In the genomic region with DNA sequence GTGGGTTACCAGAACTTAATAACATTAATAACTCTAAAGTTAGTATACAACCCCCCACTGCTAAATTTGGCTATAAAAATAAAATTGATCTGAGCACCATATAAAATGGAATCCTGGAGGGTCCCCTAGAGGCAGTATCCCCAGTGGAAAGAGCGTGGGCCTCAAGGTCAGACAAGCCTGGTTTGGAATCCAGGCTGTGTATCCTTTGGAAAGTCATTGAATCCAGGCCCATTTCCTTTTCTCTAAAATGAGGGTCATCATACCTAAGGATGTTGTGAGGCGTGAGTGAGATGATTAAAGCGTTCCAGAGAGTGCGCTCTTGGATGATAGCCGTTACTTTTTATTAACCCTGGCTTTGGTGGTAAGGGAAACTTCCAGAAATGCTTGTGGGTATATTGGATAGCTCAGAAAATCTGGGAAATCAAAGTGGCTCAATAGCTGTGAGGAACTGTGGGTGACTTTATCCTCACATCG, we compare ENCODE assay signal across 9 cellular contexts. TPM values are rescaled to one million over a fixed set of nuclear protein-coding genes. Genes with fewer than 3 reads are reported as not detected.
DNase-seq lines count a peak whose midpoint lies in the region; ATAC-seq and TF ChIP-seq lines count a peak whose summit lies in the region.
"Had no signal": no experiment of that assay in that cellular context is flagged by ENCODE, and none has a peak within 500 bp of the region (broad histone marks: within the 10 kb centered on the region; RNA-seq: fewer than 3 reads in every experiment).

No MANE protein-coding gene starts in this region.

- no peak for TF ChIP-seq CTCF in ascending aorta (IDR thresholded peaks at IDR 0.05)
- no peak for TF ChIP-seq CTCF in right lobe of liver (IDR thresholded peaks at IDR 0.05)
- no peak for TF ChIP-seq CTCF in thyroid gland (IDR thresholded peaks at IDR 0.05)
- TF ChIP-seq CTCF in CD14-positive monocyte (IDR thresholded peaks at IDR 0.05), result no peak

- H3K27me3 ChIP-seq in ascending aorta (no peaks in the 10 kb centered on the region), right lobe of liver (no peaks in the 10 kb centered on the region), thyroid gland (no peaks in the 10 kb centered on the region)

- peak overlapping the region; percentile 76 to 78 for H3K4me3 ChIP-seq in ascending aorta
- H3K4me3 ChIP-seq in right lobe of liver, result no peak overlapping the region
- peak overlapping the region in 1 of 3 donors; percentile 53 for H3K4me3 ChIP-seq in thyroid gland (replicated peaks in 1 of 3)

- H3K27ac Mint-ChIP-seq in activated CD8-positive, alpha-beta memory T cell treated with anti-CD3 and anti-CD28 coated beads, Interleukin-2, amount 10 ng/mL, durations not matched to agents 7 days and 5 days, result peak overlapping the region; percentile 66
- H3K27ac Mint-ChIP-seq in CD14-positive monocyte, result no peak overlapping the region

- H3K36me3 Mint-ChIP-seq in activated CD8-positive, alpha-beta memory T cell treated with anti-CD3 and anti-CD28 coated beads, Interleukin-2, amount 10 ng/mL, durations not matched to agents 7 days and 5 days, result peaks cover 20% of the 10 kb centered on the region
- H3K36me3 Mint-ChIP-seq in CD14-positive monocyte, result peaks cover 12 to 17% of the 10 kb centered on the region in 2 donors

- in situ Hi-C loops in ACHN (cut with HindIII; ENCODE audit: low pct_ligation_motif_present, low pct_unique_long_range_greater_than_20kb, low sequenced_read_pairs), result no loop called here

- H3K4me1 Mint-ChIP-seq in activated CD8-positive, alpha-beta memory T cell treated with anti-CD3 and anti-CD28 coated beads, Interleukin-2, amount 10 ng/mL, durations not matched to agents 7 days and 5 days, result peaks cover 30% of the 10 kb centered on the region
- H3K4me1 Mint-ChIP-seq in CD14-positive monocyte, result peaks cover 31% of the 10 kb centered on the region

- H3K9me3 ChIP-seq in ascending aorta, result no peaks in the 10 kb centered on the region
- no peaks in the 10 kb centered on the region for H3K9me3 ChIP-seq in right lobe of liver
- no peaks in the 10 kb centered on the region for H3K9me3 ChIP-seq in thyroid gland

- CTCF ChIA-PET in activated CD8-positive, alpha-beta memory T cell treated with anti-CD3 and anti-CD28 coated beads, Interleukin-2, amount 10 ng/mL, durations not matched to agents 7 days and 5 days (lab: Charles Lee), result interaction anchor here (2.7 kb wide), 1 partner anchor 33 kb away, joined by 11 read pairs; no protein-coding TSS in a partner anchor

- TF ChIP-seq POLR2A in right lobe of liver (IDR thresholded peaks at IDR 0.05), result no peak
- TF ChIP-seq POLR2A in thyroid gland (IDR thresholded peaks at IDR 0.05), result no peak

- peaks cover 0 to 4% of the 10 kb centered on the region in 2 donors for H3K36me3 ChIP-seq in ascending aorta
- H3K36me3 ChIP-seq in right lobe of liver, result peaks cover 0 to 3% (median 0%) of the 10 kb centered on the region in 4 donors
- peaks cover 2 to 3% of the 10 kb centered on the region in 2 donors for H3K36me3 ChIP-seq in thyroid gland

- H3K9me3 Mint-ChIP-seq in activated CD8-positive, alpha-beta memory T cell treated with anti-CD3 and anti-CD28 coated beads, Interleukin-2, amount 10 ng/mL, durations not matched to agents 7 days and 5 days (ENCODE audit: low read depth), result peaks cover 6% of the 10 kb centered on the region
- peaks cover 0 to 4% (median 1%) of the 10 kb centered on the region in 7 donors for H3K9me3 Mint-ChIP-seq in CD14-positive monocyte

- peak overlapping the region; percentile 98 for H3K27ac ChIP-seq in ascending aorta
- H3K27ac ChIP-seq in right lobe of liver, result peak overlapping the region; percentile 98 to 100 (median 98)
- H3K27ac ChIP-seq in thyroid gland, result peak overlapping the region; percentile 98 to 100 (median 99)

- peaks cover 9 to 26% of the 10 kb centered on the region in 2 donors for H3K4me1 ChIP-seq in ascending aorta
- H3K4me1 ChIP-seq in right lobe of liver, result peaks cover 0 to 20% (median 7%) of the 10 kb centered on the region in 4 donors
- peaks cover 67 to 74% of the 10 kb centered on the region in 2 donors for H3K4me1 ChIP-seq in thyroid gland

- DNase-seq in activated CD8-positive, alpha-beta memory T cell treated with anti-CD3 and anti-CD28 coated beads, Interleukin-2, amount 10 ng/mL, durations not matched to agents 7 days and 5 days, result no peak
- DNase-seq in activated CD8-positive, alpha-beta memory T cell treated with anti-CD3 and anti-CD28 coated beads for 24 hours, result no peak
- DNase-seq in ascending aorta (ENCODE audit: low spot score in 2 of 2) (no peak), right lobe of liver (no peak), thyroid gland (no peak), ACHN (no peak), CD14-positive monocyte (ENCODE audit: low spot score) (no peak)
- DNase-seq: T1000 had no signal

- peak overlapping the region; percentile 91 for H3K4me3 Mint-ChIP-seq in activated CD8-positive, alpha-beta memory T cell treated with anti-CD3 and anti-CD28 coated beads, Interleukin-2, amount 10 ng/mL, durations not matched to agents 7 days and 5 days
- no peak overlapping the region for H3K4me3 Mint-ChIP-seq in CD14-positive monocyte

- no peaks in the 10 kb centered on the region for H3K27me3 Mint-ChIP-seq in activated CD8-positive, alpha-beta memory T cell treated with anti-CD3 and anti-CD28 coated beads, Interleukin-2, amount 10 ng/mL, durations not matched to agents 7 days and 5 days
- peaks cover 2 to 6% (median 3%) of the 10 kb centered on the region in 3 donors for H3K27me3 Mint-ChIP-seq in CD14-positive monocyte (ENCODE audit: low read depth in 3 of 3)

- WGBS in right lobe of liver (ENCODE audit: insufficient coverage, low coverage, low lambda C conversion rate, missing lambda C conversion rate), result 61% methylated on average over 6 of the region's 6 CpGs
- 29% methylated on average over 6 of the region's 6 CpGs for WGBS in thyroid gland, 2 donors

- no peak for ATAC-seq in activated CD8-positive, alpha-beta memory T cell treated with anti-CD3 and anti-CD28 coated beads, Interleukin-2, amount 10 ng/mL, durations not matched to agents 7 days and 5 days
- ATAC-seq in right lobe of liver (no peak), GM18907 (IDR thresholded peaks at IDR 0.05; ENCODE audit: unreplicated experiment) (no peak)

- intact Hi-C loops in ascending aorta (cut with DNase I) (no loop called here), right lobe of liver (cut with DNase I) (no loop called here), thyroid gland (cut with DNase I) (no loop called here), CD14-positive monocyte (cut with micrococcal nuclease) (no loop called here)

RNA-seq across cellular contexts. Expression of a gene that starts 0.7 kb away (rescaled TPM):
- 1 to 10 TPM; 5.3 to 6.6 TPM for total RNA-seq in activated CD8-positive, alpha-beta memory T cell treated with anti-CD3 and anti-CD28 coated beads, Interleukin-2, amount 10 ng/mL, durations not matched to agents 7 days and 5 days
- total RNA-seq in ascending aorta (3.1 TPM), right lobe of liver (1 to 10 TPM; 2.8 to 4.5 (median 3.4) TPM), thyroid gland (10 to 100 TPM; 22.0 to 44.0 (median 31.1) TPM)
- polyA plus RNA-seq in CD14-positive monocyte, result 1 to 10 TPM; 1.4 to 2.0 TPM

RNA-seq across cellular contexts. Expression of a gene that starts 26.2 kb away (rescaled TPM):
- total RNA-seq in activated CD8-positive, alpha-beta memory T cell treated with anti-CD3 and anti-CD28 coated beads, Interleukin-2, amount 10 ng/mL, durations not matched to agents 7 days and 5 days, result 100 to 1,000 TPM; 220 to 222 TPM
- 21.5 TPM for total RNA-seq in ascending aorta
- total RNA-seq in right lobe of liver, result 10 to 100 TPM; 27.5 to 44.2 (median 32.0) TPM
- 100 to 1,000 TPM in 2 of 4 donors, 10 to 100 TPM in 2; 82.8 to 107 (median 99.4) TPM for total RNA-seq in thyroid gland
- 100 to 1,000 TPM in 1 of 2 donors, 10 to 100 TPM in 1; 82.9 to 112 TPM for polyA plus RNA-seq in CD14-positive monocyte

RNA-seq across cellular contexts. Expression of a gene that starts 54.2 kb away (rescaled TPM):
- 1 to 10 TPM in 1 of 2 experiments, under 1 TPM in 1; 0.26 to 1.3 TPM for total RNA-seq in activated CD8-positive, alpha-beta memory T cell treated with anti-CD3 and anti-CD28 coated beads, Interleukin-2, amount 10 ng/mL, durations not matched to agents 7 days and 5 days
- 11.3 TPM for total RNA-seq in ascending aorta
- total RNA-seq in right lobe of liver, result 10 to 100 TPM; 53.3 to 94.0 (median 63.2) TPM
- total RNA-seq in thyroid gland, result 10 to 100 TPM; 26.8 to 50.4 (median 48.0) TPM
- under 1 TPM in 1 of 2 donors, not detected in 1; 0.26 TPM for polyA plus RNA-seq in CD14-positive monocyte

Comparison
In these comparisons a context has a peak if more than half of its experiments do, and no peak if none do; other contexts are left out.
1. H3K4me3 ChIP-seq: peak in ascending aorta (2 of 2); none in right lobe of liver (0 of 3).
2. Peak in every context shown above with its lines, with median percentiles within 50 percentile points of each other: H3K27ac ChIP-seq.